Comparison of ENCODE assay signal across 16 cellular contexts in genomic region chr3:47747558-47747957, GRCh38. TPM values are rescaled to one million over a fixed set of nuclear protein-coding genes. Genes with fewer than 3 reads are reported as not detected.
DNase-seq lines count a peak whose midpoint lies in the region; FAIRE-seq and TF ChIP-seq lines count a peak whose summit lies in the region.
"Had no signal": no experiment of that assay in that cellular context is flagged by ENCODE, and none has a peak within 500 bp of the region (broad histone marks: within the 10 kb centered on the region; RNA-seq: fewer than 3 reads in every experiment).

No MANE protein-coding gene starts in this region.

- H4K91ac ChIP-seq in H9 (ENCODE audit: insufficient read length, low read depth, low read length) = no peak overlapping the region

- H3K27me3 Mint-ChIP-seq in dendritic cell treated with granulocyte-macrophage colony-stimulating factor and Interleukin-4, amounts not matched to agents 40 ng/mL and 50 ng/mL, for 4 days = no peaks in the 10 kb centered on the region
- no peaks in the 10 kb centered on the region for H3K27me3 Mint-ChIP-seq in H9 (ENCODE audit: low read depth)
- H3K27me3 Mint-ChIP-seq: B cell had no signal

- H2BK5ac ChIP-seq in H9 (ENCODE audit: insufficient read length, low read length) = no peak overlapping the region

- no peak overlapping the region for H3K18ac ChIP-seq in H9 (ENCODE audit: insufficient read length, low read depth, low read length)

- no peak overlapping the region for H2AFZ ChIP-seq in H9 (ENCODE audit: low read length)

- H3K9me3 Mint-ChIP-seq in dendritic cell treated with granulocyte-macrophage colony-stimulating factor and Interleukin-4, amounts not matched to agents 40 ng/mL and 50 ng/mL, for 4 days = no peaks in the 10 kb centered on the region
- no peaks in the 10 kb centered on the region for H3K9me3 Mint-ChIP-seq in H9
- H3K9me3 Mint-ChIP-seq: HFFc6 had no signal

- H3K23ac ChIP-seq in H9 (ENCODE audit: insufficient read length, low read depth, low read length) = no peak overlapping the region

- peaks cover 49% of the 10 kb centered on the region for H3K36me3 Mint-ChIP-seq in dendritic cell treated with granulocyte-macrophage colony-stimulating factor and Interleukin-4, amounts not matched to agents 40 ng/mL and 50 ng/mL, for 4 days (ENCODE audit: low read depth)
- H3K36me3 Mint-ChIP-seq in H9 (ENCODE audit: insufficient read depth in 1 of 3, low read depth in 3 of 3) = peaks cover 12 to 60% (median 55%) of the 10 kb centered on the region in 3 experiments; a peak in 6 of 7 replicates

- no peak overlapping the region for H2BK120ac ChIP-seq in H9 (ENCODE audit: low read depth, low read length, poor library complexity, severe bottlenecking)

- no peak overlapping the region for H4K5ac ChIP-seq in H9 (ENCODE audit: insufficient read length, low read depth, low read length)

- no peaks in the 10 kb centered on the region for H3K27me3 ChIP-seq in BLaER1 treated with 17β-estradiol and CSF1 and Interleukin-3, amounts not matched to agents 10 nM and 100 nM
- no peaks in the 10 kb centered on the region for H3K27me3 ChIP-seq in H9 (ENCODE audit: insufficient read depth, low read length)

- peak overlapping the region; percentile 34 for H3K27ac Mint-ChIP-seq in dendritic cell treated with granulocyte-macrophage colony-stimulating factor and Interleukin-4, amounts not matched to agents 40 ng/mL and 50 ng/mL, for 4 days
- no peak overlapping the region; a peak in 1 of 7 replicates for H3K27ac Mint-ChIP-seq in H9
- H3K27ac Mint-ChIP-seq: B cell, HFFc6 had no signal

- peaks cover 39 to 100% (median 96%) of the 10 kb centered on the region in 11 experiments for H3K36me3 ChIP-seq in BLaER1 treated with 17β-estradiol and CSF1 and Interleukin-3, amounts not matched to agents 10 nM and 100 nM

- peaks cover 16% of the 10 kb centered on the region for H3K79me1 ChIP-seq in H9 (ENCODE audit: insufficient read depth, low read depth, low read length, poor library complexity, severe bottlenecking)

- WGBS in H9 (ENCODE audit: extremely low coverage, insufficient read length, low lambda C conversion rate) = no CpG with 5 or more reads among the region's 3 CpGs

- peak overlapping the region in 5 of 11 experiments; percentile 8 to 62 (median 21); a peak in 7 of 22 replicates for H3K4me2 ChIP-seq in BLaER1 treated with 17β-estradiol and CSF1 and Interleukin-3, amounts not matched to agents 10 nM and 100 nM
- no peak overlapping the region for H3K4me2 ChIP-seq in H9 (ENCODE audit: insufficient read depth, insufficient read length, low read length)

- TF ChIP-seq CTCF in H9 (conservative IDR thresholded peaks at IDR 0.05) = no peak

- no peak overlapping the region for H3K4ac ChIP-seq in H9 (ENCODE audit: low read depth, low read length)

- H3K4me1 ChIP-seq in BLaER1 treated with 17β-estradiol and CSF1 and Interleukin-3, amounts not matched to agents 10 nM and 100 nM = peaks cover 0 to 35% (median 20%) of the 10 kb centered on the region in 10 experiments; a peak in 12 of 20 replicates
- H3K4me1 ChIP-seq in H9 (ENCODE audit: insufficient read depth, low read length) = no peaks in the 10 kb centered on the region

- no peak for FAIRE-seq in GM12891 (lab: Jason Lieb, UNC)
- FAIRE-seq: A204.1, GM12892, H1 had no signal

- no peak overlapping the region for H2BK20ac ChIP-seq in H9 (ENCODE audit: low read depth, low read length, poor library complexity, severe bottlenecking)

- H3K4me3 ChIP-seq in BLaER1 treated with 17β-estradiol and CSF1 and Interleukin-3, amounts not matched to agents 10 nM and 100 nM = no peak overlapping the region

- no peak for TF ChIP-seq POLR2A in GM12891 (IDR thresholded peaks at IDR 0.05; ENCODE audit: low read depth, low read length)

- H3K56ac ChIP-seq in H9 (ENCODE audit: insufficient read length, low read depth, low read length) = no peak overlapping the region

- H2AK5ac ChIP-seq in H9 (ENCODE audit: insufficient read length, low read length) = no peak overlapping the region

- H3K14ac ChIP-seq in H9 (ENCODE audit: insufficient read depth, low read length) = no peak overlapping the region

- H3K23me2 ChIP-seq in H9 (ENCODE audit: insufficient read length, low read depth, low read length, poor library complexity, severe bottlenecking) = no peaks in the 10 kb centered on the region

- peak overlapping the region in 1 of 11 experiments; percentile 35; a peak in 1 of 22 replicates for H3K9ac ChIP-seq in BLaER1 treated with 17β-estradiol and CSF1 and Interleukin-3, amounts not matched to agents 10 nM and 100 nM
- no peak overlapping the region for H3K9ac ChIP-seq in H9 (ENCODE audit: extremely low read depth, insufficient read length, low read length)

- H3K4me1 Mint-ChIP-seq in dendritic cell treated with granulocyte-macrophage colony-stimulating factor and Interleukin-4, amounts not matched to agents 40 ng/mL and 50 ng/mL, for 4 days (ENCODE audit: low read depth) = peaks cover 18% of the 10 kb centered on the region
- no peaks in the 10 kb centered on the region for H3K4me1 Mint-ChIP-seq in H9

- no peak overlapping the region for H3K4me3 Mint-ChIP-seq in dendritic cell treated with granulocyte-macrophage colony-stimulating factor and Interleukin-4, amounts not matched to agents 40 ng/mL and 50 ng/mL, for 4 days
- no peak overlapping the region for H3K4me3 Mint-ChIP-seq in H9
- H3K4me3 Mint-ChIP-seq: B cell, HFFc6 had no signal

- H4K8ac ChIP-seq in H9 (replicated peaks; ENCODE audit: insufficient read length, low read depth, low read length) = no peak overlapping the region

- H3T11ph ChIP-seq in H9 (ENCODE audit: low read length) = no peak overlapping the region

- H3K27ac ChIP-seq in BLaER1 treated with 17β-estradiol and CSF1 and Interleukin-3, amounts not matched to agents 10 nM and 100 nM = peak overlapping the region in 8 of 11 experiments; percentile 2 to 63 (median 37); a peak in 11 of 22 replicates
- no peak overlapping the region for H3K27ac ChIP-seq in H9 (ENCODE audit: insufficient read length, low read depth, low read length)
- H3K27ac ChIP-seq: C4-2B, HL-60 had no signal

- no peaks in the 10 kb centered on the region for H3K9me3 ChIP-seq in BLaER1 treated with 17β-estradiol and CSF1 and Interleukin-3, amounts not matched to agents 10 nM and 100 nM (replicated peaks in 1 of 11)
- no peaks in the 10 kb centered on the region for H3K9me3 ChIP-seq in H9 (ENCODE audit: control insufficient read depth, low read depth, low read length)

- intact Hi-C loops in dendritic cell treated with granulocyte-macrophage colony-stimulating factor and Interleukin-4, amounts not matched to agents 40 ng/mL and 50 ng/mL, for 4 days (cut with micrococcal nuclease) = no loop called here

- no peak for DNase-seq in GM12891 (ENCODE audit: insufficient read length, low spot score)
- DNase-seq in NOMO-1 treated with DMSO at 0.1 percent for 48 hours (lab: John Stamatoyannopoulos, UW; ENCODE audit: unreplicated experiment) = peak; percentile 16
- DNase-seq in EL = no peak
- DNase-seq in activated CD4-positive, alpha-beta T cell treated with anti-CD3 and anti-CD28 coated beads for 1 hour = no peak
- no peak for DNase-seq in H9
- DNase-seq: DMS53, HCEC 1CT, HFFc6 had no signal

- peaks cover 38% of the 10 kb centered on the region; the same call in 1 of the 2 replicates for H3K79me2 ChIP-seq in H9 (ENCODE audit: insufficient read depth, low read length)

- H2BK15ac ChIP-seq in H9 (ENCODE audit: low read depth, low read length) = no peak overlapping the region

- H4K20me1 ChIP-seq in BLaER1 treated with 17β-estradiol and CSF1 and Interleukin-3, amounts not matched to agents 10 nM and 100 nM = peaks cover 22 to 100% (median 100%) of the 10 kb centered on the region in 11 experiments; a peak in 21 of 22 replicates
- no peaks in the 10 kb centered on the region for H4K20me1 ChIP-seq in H9 (ENCODE audit: control insufficient read depth, insufficient read depth, insufficient read length)

- no peak overlapping the region for H2BK12ac ChIP-seq in H9 (ENCODE audit: insufficient read length, low read depth, low read length)

TF ChIP-seq in GM12891, 5 proteins besides CTCF, POLR2A, EP300 and RAD21:
- TF ChIP-seq POU2F2 (IDR thresholded peaks at IDR 0.05; ENCODE audit: low read depth, low read length) (no peak), SPI1 (IDR thresholded peaks at IDR 0.05; ENCODE audit: low read depth, low read length) (peak; percentile 83)

RNA-seq across cellular contexts. Expression of gene SMARCC1, which starts 34.1 kb away (rescaled TPM):
- polyA plus RNA-seq in GM12891 (2012; ENCODE audit: low read depth, missing spikeins) = 39.9 TPM
- total RNA-seq in H9 (2021) = 268 and 274 TPM in 2 replicates

RNA-seq across cellular contexts. Expression of gene DHX30, which starts 55.4 kb away (rescaled TPM):
- 31.0 TPM for polyA plus RNA-seq in GM12891 (2012; ENCODE audit: low read depth, missing spikeins)
- total RNA-seq in H9 (2021) = 107 TPM in 2 replicates
